In genomic region chr6:135329851-135330803, GRCh38 we compare ENCODE assay signal across 15 cellular contexts.
A peak's percentile ranks its signal among the peaks of the same experiment; 100 is the strongest.
DNase-seq lines count a peak whose midpoint lies in the region; ATAC-seq and TF ChIP-seq lines count a peak whose summit lies in the region.
"Had no signal": no experiment of that assay in that cellular context is flagged by ENCODE, and none has a peak within 500 bp of the region (broad histone marks: within the 10 kb centered on the region; RNA-seq: fewer than 3 reads in every experiment).

No MANE protein-coding gene starts in this region.

- no peaks in the 10 kb centered on the region for H3K9me3 ChIP-seq in mucosa of descending colon

- DNase-seq in GM12864 (ENCODE audit: low read depth): peak; percentile 66
- no peak for DNase-seq in NCI-H774 (lab: John Stamatoyannopoulos, UW)
- no peak for DNase-seq in mucosa of descending colon
- DNase-seq in globus pallidus (ENCODE audit: low spot score): no peak
- no peak for DNase-seq in Kasumi-1 (lab: John Stamatoyannopoulos, UW)
- DNase-seq: activated CD4-positive, alpha-beta T cell treated with anti-CD3 and anti-CD28 coated beads, Interleukin-2, amount 10 ng/mL, durations not matched to agents 24 days and 14 days; activated naive CD8-positive, alpha-beta T cell treated with anti-CD3 and anti-CD28 coated beads, Interleukin-2, amount 10 ng/mL, durations not matched to agents 7 days and 5 days; GF-D8; mesendoderm; NCI-H187; right cardiac atrium had no signal

- no peak for TF ChIP-seq CTCF in GM12864 (IDR thresholded peaks at IDR 0.05; ENCODE audit: low read depth, low read length, missing control alignments)
- no peak for TF ChIP-seq CTCF in mucosa of descending colon (IDR thresholded peaks at IDR 0.05)

- peak; percentile 91 for ATAC-seq in GM19372 (IDR thresholded peaks at IDR 0.05; ENCODE audit: low read depth, unreplicated experiment)
- ATAC-seq in HG02798 (IDR thresholded peaks at IDR 0.05; ENCODE audit: poor library complexity, unreplicated experiment): peak; percentile 93
- peak; percentile 94 for ATAC-seq in HG03520 (IDR thresholded peaks at IDR 0.05; ENCODE audit: unreplicated experiment)
- ATAC-seq in mucosa of descending colon: no peak
- ATAC-seq: right cardiac atrium had no signal

- no peaks in the 10 kb centered on the region for H3K4me1 ChIP-seq in mucosa of descending colon (ENCODE audit: low read depth)

- intact Hi-C loops in mucosa of descending colon (cut with DNase I, micrococcal nuclease): no loop called here

- no peak overlapping the region; the same call in 1 of the 2 replicates for H3K4me3 ChIP-seq in GM12864 (ENCODE audit: low read depth, low read length)
- H3K4me3 ChIP-seq in mucosa of descending colon: no peak overlapping the region
- H3K4me3 ChIP-seq: hepatocyte had no signal

- no peaks in the 10 kb centered on the region for H3K36me3 ChIP-seq in mucosa of descending colon (ENCODE audit: low read depth)
